2 cellular contexts compared by ENCODE assay signal in genomic region chr10:94496010-94496409, GRCh38.
A peak's percentile ranks its signal among the peaks of the same experiment; 100 is the strongest.
TF ChIP-seq lines count a peak whose summit lies in the region.

No MANE protein-coding gene starts in this region.

TF ChIP-seq in HepG2, 621 proteins besides CTCF, POLR2A, EP300 and RAD21:
- TF ChIP-seq HNF1B (CRISPR knock-in tag; IDR thresholded peaks at IDR 0.05) (no peak), ZNF121 (CRISPR knock-in tag; IDR thresholded peaks at IDR 0.05) (peak; percentile 63), NFATC3 (CRISPR knock-in tag; IDR thresholded peaks at IDR 0.05) (no peak), ZNF468 (CRISPR knock-in tag; IDR thresholded peaks at IDR 0.05) (no peak)

TF ChIP-seq in SK-N-SH, 30 proteins besides CTCF, POLR2A, EP300 and RAD21 (continued from another document):
- peak; percentile 65 for TF ChIP-seq PBX3 (IDR thresholded peaks at IDR 0.05)
